Comparison of ENCODE assay signal across 8 cellular contexts in the genomic region with DNA sequence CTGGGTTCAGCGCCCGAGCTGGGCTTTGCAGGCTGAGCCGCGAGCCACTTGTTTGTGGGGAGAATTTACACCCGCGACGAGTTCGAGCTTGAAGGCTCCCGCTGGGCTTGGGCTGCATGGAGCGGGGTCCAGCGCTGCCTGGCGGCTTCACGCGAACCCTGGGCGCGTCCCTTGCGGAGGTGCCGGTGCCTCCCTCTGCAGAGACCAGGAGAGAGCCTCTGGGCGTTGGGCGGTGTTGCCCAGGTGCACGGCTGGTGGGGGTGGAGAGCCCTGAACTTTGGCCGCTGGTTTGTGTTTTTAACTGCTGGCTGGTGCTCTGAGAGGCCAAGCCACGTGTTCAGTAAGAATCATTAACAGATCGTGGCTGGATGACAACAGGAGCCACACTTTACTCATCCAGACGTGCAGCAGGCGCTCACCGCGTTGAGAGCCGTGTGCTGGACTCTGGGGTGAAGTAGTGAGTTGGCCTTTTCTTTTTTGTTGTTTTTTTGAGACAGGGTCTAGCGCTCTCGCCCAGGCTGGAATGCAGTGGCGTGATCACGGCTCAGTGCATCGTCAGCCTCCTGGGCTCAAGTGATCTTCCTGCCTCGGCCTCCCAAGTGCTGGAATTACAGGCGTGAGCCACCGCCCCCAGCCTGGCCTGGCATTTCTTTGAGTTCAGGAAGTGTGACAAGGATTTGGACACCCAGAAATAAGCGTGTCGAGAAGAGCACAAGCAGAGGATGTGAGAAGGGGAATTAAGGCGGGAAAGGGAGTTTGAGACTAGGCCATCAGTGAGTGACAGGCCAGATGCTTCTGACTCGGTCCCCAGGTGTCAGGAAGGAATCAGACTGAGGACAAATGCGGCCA. TPM values are rescaled to one million over a fixed set of nuclear protein-coding genes. Genes with fewer than 3 reads are reported as not detected.
DNase-seq lines count a peak whose midpoint lies in the region; ATAC-seq and TF ChIP-seq lines count a peak whose summit lies in the region.

No MANE protein-coding gene starts in this region.

- no peaks in the 10 kb centered on the region for H3K27me3 ChIP-seq in fibroblast of lung (ENCODE audit: control insufficient read depth, insufficient read depth, low read length)

- peak overlapping the region; percentile 65 to 94 (median 81) for H3K4me3 ChIP-seq in fibroblast of lung (replicated peaks in 1 of 4; ENCODE audit: control extremely low read depth in 1 of 4, insufficient read depth in 1 of 4, low read depth in 3 of 4, low read length in 4 of 4)

- peaks cover 3% of the 10 kb centered on the region for H3K27me3 Mint-ChIP-seq in neural crest cell (ENCODE audit: low read depth)

- ATAC-seq in HG03175 (IDR thresholded peaks at IDR 0.05; ENCODE audit: unreplicated experiment) (peak; percentile 65), SK-N-SH treated with all-trans-retinoic acid at 6 μM for 48 hours (peak; percentile 65)

- H3K36me3 Mint-ChIP-seq in neural crest cell (ENCODE audit: low read depth): peaks cover 36% of the 10 kb centered on the region

- peak overlapping the region; percentile 68 for H3K9ac ChIP-seq in fibroblast of lung (ENCODE audit: insufficient read depth, low read length)

- no peak overlapping the region for H2AFZ ChIP-seq in fibroblast of lung (ENCODE audit: low read length)

- peak overlapping the region; percentile 85 for H3K27ac Mint-ChIP-seq in neural crest cell (ENCODE audit: unreplicated experiment)

- H3K36me3 ChIP-seq in fibroblast of lung (ENCODE audit: control insufficient read depth, insufficient read depth, low read length): peaks cover 17% of the 10 kb centered on the region

- no peaks in the 10 kb centered on the region for H4K20me1 ChIP-seq in fibroblast of lung (ENCODE audit: control insufficient read depth, extremely low read depth, insufficient read depth, low read length)

- DNase-seq in DMS53 (lab: John Stamatoyannopoulos, UW): peak; percentile 93
- DNase-seq in GM19238 (ENCODE audit: insufficient read length, low spot score): peak; percentile 74
- DNase-seq in fibroblast of lung (ENCODE audit: low read depth in 2 of 2): peak; percentile 34 to 67
- DNase-seq in neural crest cell (ENCODE audit: low read depth, low spot score): no peak
- no peak for DNase-seq in GM03348 (ENCODE audit: low spot score)
- no peak for DNase-seq in OCI-M2 (lab: John Stamatoyannopoulos, UW; ENCODE audit: unreplicated experiment)

- H3K4me1 ChIP-seq in fibroblast of lung (ENCODE audit: control insufficient read depth, extremely low read depth, insufficient read depth, low read length): peaks cover 6% of the 10 kb centered on the region

- TF ChIP-seq CTCF in fibroblast of lung (conservative IDR thresholded peaks at IDR 0.05 in 1 of 2, IDR thresholded peaks at IDR 0.05 in 1 of 2; ENCODE audit: low read depth in 1 of 2, low read length in 2 of 2) (no peak), neural crest cell (conservative IDR thresholded peaks at IDR 0.05) (no peak)

- H3K9me3 Mint-ChIP-seq in neural crest cell: peaks cover 8% of the 10 kb centered on the region

- H3K27ac ChIP-seq in fibroblast of lung (ENCODE audit: insufficient read depth, low read length): peak overlapping the region; percentile 67

- H3K4me3 Mint-ChIP-seq in neural crest cell: peak overlapping the region; percentile 93

- peak overlapping the region; percentile 86 for H3K4me2 ChIP-seq in fibroblast of lung (ENCODE audit: extremely low read depth, insufficient read depth, low read length)

- no peaks in the 10 kb centered on the region for H3K9me3 ChIP-seq in fibroblast of lung (ENCODE audit: control insufficient read depth, insufficient read depth, low read depth, low read length)

- peaks cover 17% of the 10 kb centered on the region for H3K79me2 ChIP-seq in fibroblast of lung (ENCODE audit: control insufficient read depth, insufficient read depth, low read length)

- peaks cover 11% of the 10 kb centered on the region for H3K4me1 Mint-ChIP-seq in neural crest cell

TF ChIP-seq in SK-N-SH treated with all-trans-retinoic acid at 6 μM for 48 hours, 23 proteins besides CTCF, POLR2A, EP300 and RAD21 (continues in another document):
- no peak for TF ChIP-seq ISL1 (CRISPR knock-in tag; IDR thresholded peaks at IDR 0.05)
- no peak for TF ChIP-seq TCF4 (CRISPR knock-in tag; IDR thresholded peaks at IDR 0.05; ENCODE audit: borderline replicate concordance)
- TF ChIP-seq, protein P1, sequence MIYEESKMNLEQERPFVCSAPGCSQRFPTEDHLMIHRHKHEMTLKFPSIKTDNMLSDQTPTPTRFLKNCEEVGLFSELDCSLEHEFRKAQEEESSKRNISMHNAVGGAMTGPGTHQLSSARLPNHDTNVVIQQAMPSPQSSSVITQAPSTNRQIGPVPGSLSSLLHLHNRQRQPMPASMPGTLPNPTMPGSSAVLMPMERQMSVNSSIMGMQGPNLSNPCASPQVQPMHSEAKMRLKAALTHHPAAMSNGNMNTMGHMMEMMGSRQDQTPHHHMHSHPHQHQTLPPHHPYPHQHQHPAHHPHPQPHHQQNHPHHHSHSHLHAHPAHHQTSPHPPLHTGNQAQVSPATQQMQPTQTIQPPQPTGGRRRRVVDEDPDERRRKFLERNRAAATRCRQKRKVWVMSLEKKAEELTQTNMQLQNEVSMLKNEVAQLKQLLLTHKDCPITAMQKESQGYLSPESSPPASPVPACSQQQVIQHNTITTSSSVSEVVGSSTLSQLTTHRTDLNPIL (CRISPR knock-in tag; IDR thresholded peaks at IDR 0.05; ENCODE audit: low read depth): no peak
- TF ChIP-seq ZNF565 (CRISPR knock-in tag; conservative IDR thresholded peaks at IDR 0.05; ENCODE audit: low read depth): no peak
- no peak for TF ChIP-seq SNAI2 (CRISPR knock-in tag; IDR thresholded peaks at IDR 0.05)
- no peak for TF ChIP-seq OSR1 (CRISPR knock-in tag; IDR thresholded peaks at IDR 0.05)
- TF ChIP-seq ZNF70 (CRISPR knock-in tag; IDR thresholded peaks at IDR 0.05): no peak
- no peak for TF ChIP-seq ZFP3 (CRISPR knock-in tag; IDR thresholded peaks at IDR 0.05)
- no peak for TF ChIP-seq GLIS3 (CRISPR knock-in tag; IDR thresholded peaks at IDR 0.05)
- no peak for TF ChIP-seq ESRRG (CRISPR knock-in tag; IDR thresholded peaks at IDR 0.05)
- TF ChIP-seq ZFP30 (CRISPR knock-in tag; IDR thresholded peaks at IDR 0.05): no peak
- no peak for TF ChIP-seq PPARA (CRISPR knock-in tag; IDR thresholded peaks at IDR 0.05; ENCODE audit: borderline replicate concordance)
- TF ChIP-seq, protein P2, sequence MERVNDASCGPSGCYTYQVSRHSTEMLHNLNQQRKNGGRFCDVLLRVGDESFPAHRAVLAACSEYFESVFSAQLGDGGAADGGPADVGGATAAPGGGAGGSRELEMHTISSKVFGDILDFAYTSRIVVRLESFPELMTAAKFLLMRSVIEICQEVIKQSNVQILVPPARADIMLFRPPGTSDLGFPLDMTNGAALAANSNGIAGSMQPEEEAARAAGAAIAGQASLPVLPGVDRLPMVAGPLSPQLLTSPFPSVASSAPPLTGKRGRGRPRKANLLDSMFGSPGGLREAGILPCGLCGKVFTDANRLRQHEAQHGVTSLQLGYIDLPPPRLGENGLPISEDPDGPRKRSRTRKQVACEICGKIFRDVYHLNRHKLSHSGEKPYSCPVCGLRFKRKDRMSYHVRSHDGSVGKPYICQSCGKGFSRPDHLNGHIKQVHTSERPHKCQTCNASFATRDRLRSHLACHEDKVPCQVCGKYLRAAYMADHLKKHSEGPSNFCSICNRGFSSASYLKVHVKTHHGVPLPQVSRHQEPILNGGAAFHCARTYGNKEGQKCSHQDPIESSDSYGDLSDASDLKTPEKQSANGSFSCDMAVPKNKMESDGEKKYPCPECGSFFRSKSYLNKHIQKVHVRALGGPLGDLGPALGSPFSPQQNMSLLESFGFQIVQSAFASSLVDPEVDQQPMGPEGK (CRISPR knock-in tag; IDR thresholded peaks at IDR 0.05; ENCODE audit: borderline replicate concordance): no peak
- no peak for TF ChIP-seq ZNF8 (CRISPR knock-in tag; IDR thresholded peaks at IDR 0.05)
- no peak for TF ChIP-seq RARB (CRISPR knock-in tag; IDR thresholded peaks at IDR 0.05)
- TF ChIP-seq CSDC2 (CRISPR knock-in tag; IDR thresholded peaks at IDR 0.05): no peak
- TF ChIP-seq TOX (CRISPR knock-in tag; IDR thresholded peaks at IDR 0.05; ENCODE audit: borderline replicate concordance): no peak

RNA-seq across cellular contexts. Expression of a gene that starts 0.8 kb away (rescaled TPM):
- total RNA-seq in fibroblast of lung (37.5 and 41.9 TPM in 2 replicates), neural crest cell (127 and 131 TPM in 2 replicates)
- polyA plus RNA-seq in fibroblast of lung: 22.9 and 27.3 TPM in 2 replicates
- 78.2 and 95.2 TPM in 2 replicates for polyA plus RNA-seq in fibroblast of lung (2012)
- polyA minus RNA-seq in fibroblast of lung (ENCODE audit: low replicate concordance): 22.6 and 25.1 TPM in 2 replicates

RNA-seq across cellular contexts. Expression of a gene that starts 14.2 kb away (rescaled TPM):
- total RNA-seq in fibroblast of lung (7.3 and 10.3 TPM in 2 replicates), neural crest cell (8.6 and 10.6 TPM in 2 replicates)
- 1.7 and 1.8 TPM in 2 replicates for polyA plus RNA-seq in fibroblast of lung
- 2.9 and 4.8 TPM in 2 replicates for polyA plus RNA-seq in fibroblast of lung (2012)
- polyA minus RNA-seq in fibroblast of lung (ENCODE audit: low replicate concordance): 3.4 and 6.4 TPM in 2 replicates

RNA-seq across cellular contexts. Expression of a gene that starts 29.7 kb away (rescaled TPM):
- total RNA-seq in fibroblast of lung: 1.5 and 2.0 TPM in 2 replicates
- polyA plus RNA-seq in fibroblast of lung: 2.8 and 5.2 TPM in 2 replicates
- polyA plus RNA-seq in fibroblast of lung (2012): 3.3 and 6.9 TPM in 2 replicates
- polyA minus RNA-seq in fibroblast of lung (ENCODE audit: low replicate concordance): 1.0 and 4.3 TPM in 2 replicates
- 41.7 and 42.6 TPM in 2 replicates for total RNA-seq in neural crest cell

RNA-seq across cellular contexts. Expression of a gene that starts 29.8 kb away (rescaled TPM):
- 60.9 and 66.2 TPM in 2 replicates for total RNA-seq in fibroblast of lung
- polyA plus RNA-seq in fibroblast of lung: 61.0 and 65.3 TPM in 2 replicates
- 67.5 and 85.5 TPM in 2 replicates for polyA plus RNA-seq in fibroblast of lung (2012)
- 102 and 107 TPM in 2 replicates for polyA minus RNA-seq in fibroblast of lung (ENCODE audit: low replicate concordance)
- total RNA-seq in neural crest cell: 93.9 and 102 TPM in 2 replicates

RNA-seq across cellular contexts. Expression of a gene that starts 33.4 kb away (rescaled TPM):
- total RNA-seq in fibroblast of lung (7.2 and 13.0 TPM in 2 replicates), neural crest cell (18.0 and 20.2 TPM in 2 replicates)
- 6.3 and 6.4 TPM in 2 replicates for polyA plus RNA-seq in fibroblast of lung
- polyA plus RNA-seq in fibroblast of lung (2012): 13.3 and 14.2 TPM in 2 replicates
- 6.2 and 13.2 TPM in 2 replicates for polyA minus RNA-seq in fibroblast of lung (ENCODE audit: low replicate concordance)

Comparison
In these comparisons a context has a peak if more than half of its experiments do, and no peak if none do; other contexts are left out.
1. DNase-seq: peak in DMS53 (single experiment), GM19238 (single experiment) and fibroblast of lung (2 of 2); none in neural crest cell (single experiment), GM03348 (single experiment) and OCI-M2 (single experiment).
2. RNA of a gene that starts 29.7 kb away (total RNA-seq): 41.7 to 42.6 TPM in neural crest cell; 1.5 to 2.0 TPM in fibroblast of lung; every median in the first group is over 10 times any median in the second.